In the genomic region with DNA sequence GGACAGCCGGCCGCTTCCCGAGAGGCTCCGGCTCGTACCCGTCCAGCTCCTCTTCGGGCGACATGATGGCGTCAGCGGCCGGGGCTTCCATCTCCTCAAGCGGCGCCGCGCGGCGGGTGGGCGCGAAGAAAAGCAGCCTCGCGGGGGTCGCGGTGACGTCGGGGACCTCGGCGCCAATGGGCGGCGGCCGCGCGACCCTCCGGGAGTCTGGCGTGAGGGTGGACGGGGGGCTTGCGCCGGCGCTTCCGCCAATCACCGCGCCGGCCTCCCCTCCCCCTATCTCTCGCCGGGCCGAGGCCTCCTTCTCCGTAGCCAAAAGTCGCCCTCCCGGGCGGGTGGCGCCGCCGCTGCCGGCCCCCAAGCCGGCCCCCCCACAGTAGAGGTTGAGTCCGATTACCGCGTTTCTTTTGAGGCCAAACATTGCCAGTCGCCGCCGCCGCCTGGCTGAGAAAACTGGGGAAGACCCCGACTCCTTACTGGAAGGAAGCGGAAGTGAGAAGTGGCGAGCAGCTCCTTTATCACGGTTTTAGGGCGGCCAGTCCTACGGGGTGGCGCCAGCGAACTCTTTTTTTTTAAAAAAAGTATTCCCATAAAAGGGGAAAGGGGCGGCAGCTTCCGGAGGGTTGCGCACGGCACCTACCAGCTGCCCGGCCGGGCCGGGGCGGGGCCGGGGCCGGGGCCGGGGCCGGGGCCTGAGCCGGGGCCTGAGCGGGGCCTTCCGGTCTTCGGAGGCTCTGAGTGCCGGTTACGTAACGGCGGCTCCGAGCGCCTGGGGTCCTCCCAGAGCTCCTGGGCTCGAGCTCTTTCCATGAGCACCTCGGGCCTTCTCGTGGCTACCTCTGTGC, we compare ENCODE assay signal across 8 cellular contexts. TPM values are rescaled to one million over a fixed set of nuclear protein-coding genes. Genes with fewer than 3 reads are reported as not detected.
DNase-seq lines count a peak whose midpoint lies in the region; ATAC-seq and TF ChIP-seq lines count a peak whose summit lies in the region.

A gene (minus strand): TSS at position 501 of the 845 bp plus-strand sequence. CDS start 80 bp downstream, at position 421.

- H3K27me3 ChIP-seq in SU-DHL-6 (ENCODE audit: low read length) (no peaks in the 10 kb centered on the region), ovary (no peaks in the 10 kb centered on the region), thymus (ENCODE audit: control insufficient read depth, insufficient read depth) (no peaks in the 10 kb centered on the region)

- peaks cover 51% of the 10 kb centered on the region for H3K36me3 Mint-ChIP-seq in activated naive CD8-positive, alpha-beta T cell treated with anti-CD3 and anti-CD28 coated beads, Interleukin-2, amount 10 ng/mL, durations not matched to agents 7 days and 5 days

- peak within 1 kb of the TSS; percentile 91 for H3K27ac ChIP-seq in SU-DHL-6 (ENCODE audit: low read depth, low read length)
- H3K27ac ChIP-seq in ovary, result peak within 1 kb of the TSS; percentile 96 to 97
- peak within 1 kb of the TSS; percentile 99 for H3K27ac ChIP-seq in thymus (ENCODE audit: low read depth)

- DNase-seq in NCI-H1105 treated with DMSO at 0.1 percent for 48 hours (lab: John Stamatoyannopoulos, UW) (peak; percentile 96), head of caudate nucleus (peak; percentile 76 to 97 (median 92)), ovary (peak; percentile 90 to 96 (median 94))
- peak; percentile 88 for DNase-seq in activated naive CD8-positive, alpha-beta T cell treated with anti-CD3 and anti-CD28 coated beads, Interleukin-2, amount 10 ng/mL, durations not matched to agents 7 days and 5 days

- H3K79me2 ChIP-seq in SU-DHL-6 (ENCODE audit: insufficient read depth, low read length), result peaks cover 60% of the 10 kb centered on the region

- peaks cover 26% of the 10 kb centered on the region for H3K4me1 Mint-ChIP-seq in activated naive CD8-positive, alpha-beta T cell treated with anti-CD3 and anti-CD28 coated beads, Interleukin-2, amount 10 ng/mL, durations not matched to agents 7 days and 5 days

- WGBS in ovary, 3 donors, result 1% methylated on average over 63 to 94 of the region's 94 CpGs
- under 1% methylated on average over 94 of the region's 94 CpGs for WGBS in thymus

- POLR2A ChIA-PET in activated naive CD8-positive, alpha-beta T cell treated with anti-CD3 and anti-CD28 coated beads, Interleukin-2, amount 10 ng/mL, durations not matched to agents 7 days and 5 days (lab: Charles Lee), result interaction anchor here (0.6 to 13.3 kb wide), 32 partner anchors 9 to 651 kb away, joined by 3 to 1003 read pairs (median 5); a partner anchor contains a TSS

- H3K4me3 Mint-ChIP-seq in activated naive CD8-positive, alpha-beta T cell treated with anti-CD3 and anti-CD28 coated beads, Interleukin-2, amount 10 ng/mL, durations not matched to agents 7 days and 5 days, result peak within 1 kb of the TSS; percentile 92

- peaks cover 46% of the 10 kb centered on the region for H3K36me3 ChIP-seq in SU-DHL-6 (ENCODE audit: low read length)
- no peaks in the 10 kb centered on the region for H3K36me3 ChIP-seq in ovary
- H3K36me3 ChIP-seq in thymus (ENCODE audit: control insufficient read depth, insufficient read depth), result peaks cover 9% of the 10 kb centered on the region

- peak within 1 kb of the TSS; percentile 99 for H3K9ac ChIP-seq in SU-DHL-6 (ENCODE audit: low read length)

- no peaks in the 10 kb centered on the region for H3K9me2 ChIP-seq in SU-DHL-6 (replicated peaks; ENCODE audit: insufficient read depth, low read length)

- peaks cover 46% of the 10 kb centered on the region for H4K20me1 ChIP-seq in SU-DHL-6 (ENCODE audit: low read depth, low read length)

- TF ChIP-seq CTCF in SU-DHL-6 (IDR thresholded peaks at IDR 0.05; ENCODE audit: insufficient read depth, low read length, poor library complexity, severe bottlenecking), result no peak
- TF ChIP-seq CTCF in ovary (IDR thresholded peaks at IDR 0.05), result peak in 2 of 3 donors; percentile 20 to 40

- H3F3A ChIP-seq in SU-DHL-6 (ENCODE audit: insufficient read depth), result peaks cover 58% of the 10 kb centered on the region

- peak within 1 kb of the TSS; percentile 96 for H3K4me3 ChIP-seq in SU-DHL-6 (ENCODE audit: insufficient read depth, low read length, poor library complexity, severe bottlenecking)
- peak within 1 kb of the TSS; percentile 93 for H3K4me3 ChIP-seq in ovary
- H3K4me3 ChIP-seq in thymus (ENCODE audit: low read length), result peak within 1 kb of the TSS; percentile 100

- H2AFZ ChIP-seq in SU-DHL-6 (ENCODE audit: low read depth, low read length, severe bottlenecking), result peak within 1 kb of the TSS; percentile 65

- peak; percentile 98 for TF ChIP-seq POLR2A in GM10847 (IDR thresholded peaks at IDR 0.05; ENCODE audit: extremely low read depth, insufficient read length)
- peak; percentile 91 for TF ChIP-seq POLR2A in ovary (IDR thresholded peaks at IDR 0.05)

- TF ChIP-seq EP300 in ovary (IDR thresholded peaks at IDR 0.05), result peak; percentile 79

- intact Hi-C loops in head of caudate nucleus (cut with DNase I), result loop anchor here (5.0 kb wide), 1 partner anchor 48 kb away; a partner anchor contains a TSS
- intact Hi-C loops in ovary (cut with DNase I), result loop anchor here in 2 of 4 donors (1.0 to 2.0 kb wide), 2 partner anchors 17 to 50 kb away; a partner anchor contains a TSS

- H3K9me3 ChIP-seq in SU-DHL-6 (ENCODE audit: insufficient read depth, low read length) (no peaks in the 10 kb centered on the region), ovary (no peaks in the 10 kb centered on the region), thymus (ENCODE audit: control insufficient read depth) (no peaks in the 10 kb centered on the region)

- peak within 1 kb of the TSS; percentile 91 for H3K27ac Mint-ChIP-seq in activated naive CD8-positive, alpha-beta T cell treated with anti-CD3 and anti-CD28 coated beads, Interleukin-2, amount 10 ng/mL, durations not matched to agents 7 days and 5 days

- no peaks in the 10 kb centered on the region for H3K9me3 Mint-ChIP-seq in activated naive CD8-positive, alpha-beta T cell treated with anti-CD3 and anti-CD28 coated beads, Interleukin-2, amount 10 ng/mL, durations not matched to agents 7 days and 5 days

- peak within 1 kb of the TSS; percentile 99 for H3K4me2 ChIP-seq in SU-DHL-6 (ENCODE audit: low read depth, low read length, poor library complexity, severe bottlenecking)

- peak; percentile 87 for ATAC-seq in HG02623 (IDR thresholded peaks at IDR 0.05; ENCODE audit: unreplicated experiment)
- peak; percentile 75 for ATAC-seq in activated naive CD8-positive, alpha-beta T cell treated with anti-CD3 and anti-CD28 coated beads, Interleukin-2, amount 10 ng/mL, durations not matched to agents 7 days and 5 days (ENCODE audit: low read depth)

- peaks cover 9% of the 10 kb centered on the region for H3K4me1 ChIP-seq in ovary (ENCODE audit: insufficient read depth)
- H3K4me1 ChIP-seq in thymus (ENCODE audit: control insufficient read depth, insufficient read depth, low read length), result peaks cover 12% of the 10 kb centered on the region

- H3K27me3 Mint-ChIP-seq in activated naive CD8-positive, alpha-beta T cell treated with anti-CD3 and anti-CD28 coated beads, Interleukin-2, amount 10 ng/mL, durations not matched to agents 7 days and 5 days, result no peaks in the 10 kb centered on the region

RNA-seq across cellular contexts. Expression of the gene that starts here (rescaled TPM):
- 100 to 1,000 TPM; 302 to 303 TPM for total RNA-seq in activated naive CD8-positive, alpha-beta T cell treated with anti-CD3 and anti-CD28 coated beads, Interleukin-2, amount 10 ng/mL, durations not matched to agents 7 days and 5 days
- 100 to 1,000 TPM in 6 of 7 donors, 10 to 100 TPM in 1; 91.1 to 280 (median 145) TPM for total RNA-seq in ovary
- 100 to 1,000 TPM in 1 of 2 donors, 10 to 100 TPM in 1; 74.2 to 209 TPM for polyA plus RNA-seq in ovary
- 200 TPM for polyA plus RNA-seq in thymus

Comparison
In these comparisons a context has a peak if more than half of its experiments do, and no peak if none do; other contexts are left out.
1. Peak in every context shown above with its lines: DNase-seq, ATAC-seq, H3K4me3 ChIP-seq and H3K27ac ChIP-seq.